1 cellular context compared by ENCODE assay signal in the genomic region with DNA sequence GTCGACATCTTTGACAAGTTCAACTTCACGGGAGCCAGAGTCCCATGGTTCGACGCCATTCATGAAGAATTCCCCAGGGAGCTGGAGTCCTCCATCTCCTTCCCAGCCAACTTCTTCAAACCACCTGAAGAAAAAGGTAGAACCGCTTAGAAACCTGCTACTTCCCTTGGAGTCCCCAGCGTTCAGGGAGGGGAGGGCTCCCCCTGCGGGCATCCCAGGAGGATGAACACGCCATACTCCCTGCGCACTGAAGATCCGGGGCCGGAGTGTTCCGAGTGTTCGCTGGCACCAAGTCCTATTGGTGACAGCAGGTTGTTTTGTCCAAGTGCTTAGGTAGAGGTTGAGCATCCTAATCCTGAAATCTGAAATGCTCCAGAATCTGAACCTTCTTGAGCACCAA.
TF ChIP-seq lines count a peak whose summit lies in the region.

No MANE protein-coding gene starts in this region.

TF ChIP-seq in K562, 482 proteins besides CTCF, POLR2A, EP300 and RAD21 (continued from another document):
- TF ChIP-seq, protein P1, sequence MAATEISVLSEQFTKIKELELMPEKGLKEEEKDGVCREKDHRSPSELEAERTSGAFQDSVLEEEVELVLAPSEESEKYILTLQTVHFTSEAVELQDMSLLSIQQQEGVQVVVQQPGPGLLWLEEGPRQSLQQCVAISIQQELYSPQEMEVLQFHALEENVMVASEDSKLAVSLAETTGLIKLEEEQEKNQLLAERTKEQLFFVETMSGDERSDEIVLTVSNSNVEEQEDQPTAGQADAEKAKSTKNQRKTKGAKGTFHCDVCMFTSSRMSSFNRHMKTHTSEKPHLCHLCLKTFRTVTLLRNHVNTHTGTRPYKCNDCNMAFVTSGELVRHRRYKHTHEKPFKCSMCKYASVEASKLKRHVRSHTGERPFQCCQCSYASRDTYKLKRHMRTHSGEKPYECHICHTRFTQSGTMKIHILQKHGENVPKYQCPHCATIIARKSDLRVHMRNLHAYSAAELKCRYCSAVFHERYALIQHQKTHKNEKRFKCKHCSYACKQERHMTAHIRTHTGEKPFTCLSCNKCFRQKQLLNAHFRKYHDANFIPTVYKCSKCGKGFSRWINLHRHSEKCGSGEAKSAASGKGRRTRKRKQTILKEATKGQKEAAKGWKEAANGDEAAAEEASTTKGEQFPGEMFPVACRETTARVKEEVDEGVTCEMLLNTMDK (IDR thresholded peaks at IDR 0.05; ENCODE audit: borderline replicate concordance, insufficient read depth, low read depth, low read length, poor library complexity, severe bottlenecking): peak; percentile 77
- TF ChIP-seq THRAP3 (IDR thresholded peaks at IDR 0.05; ENCODE audit: borderline replicate concordance): no peak
- no peak for TF ChIP-seq NUFIP1 (IDR thresholded peaks at IDR 0.05; ENCODE audit: partially characterized antibody)
- TF ChIP-seq MTA2 (IDR thresholded peaks at IDR 0.05; ENCODE audit: low read depth): no peak
- no peak for TF ChIP-seq ZNF77 (CRISPR knock-in tag; IDR thresholded peaks at IDR 0.05)
- TF ChIP-seq KHSRP (IDR thresholded peaks at IDR 0.05): no peak
- no peak for TF ChIP-seq RBM34 (IDR thresholded peaks at IDR 0.05; ENCODE audit: borderline replicate concordance, insufficient read depth, low read length)
- no peak for TF ChIP-seq SMARCA5 (IDR thresholded peaks at IDR 0.05)
- TF ChIP-seq, protein P2, sequence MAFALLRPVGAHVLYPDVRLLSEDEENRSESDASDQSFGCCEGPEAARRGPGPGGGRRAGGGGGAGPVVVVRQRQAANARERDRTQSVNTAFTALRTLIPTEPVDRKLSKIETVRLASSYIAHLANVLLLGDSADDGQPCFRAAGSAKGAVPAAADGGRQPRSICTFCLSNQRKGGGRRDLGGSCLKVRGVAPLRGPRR (CRISPR knock-in tag; IDR thresholded peaks at IDR 0.05): no peak
- no peak for TF ChIP-seq JUNB (CRISPR knock-in tag; conservative IDR thresholded peaks at IDR 0.05)
- no peak for TF ChIP-seq HDAC6 (IDR thresholded peaks at IDR 0.05; ENCODE audit: low read depth, low read length)
- TF ChIP-seq DDX20 (tag; IDR thresholded peaks at IDR 0.05; ENCODE audit: low read depth): no peak
- TF ChIP-seq ZNF431 (CRISPR knock-in tag; IDR thresholded peaks at IDR 0.05): no peak
- TF ChIP-seq KDM5B (IDR thresholded peaks at IDR 0.05; ENCODE audit: insufficient replicate concordance, low read depth, low read length): no peak
- TF ChIP-seq FOXJ2 (tag; IDR thresholded peaks at IDR 0.05): no peak
- TF ChIP-seq ZNF785 (CRISPR knock-in tag; IDR thresholded peaks at IDR 0.05): no peak
- peak; percentile 83 for TF ChIP-seq SMC3 (conservative IDR thresholded peaks at IDR 0.05; ENCODE audit: insufficient read depth, low read depth, low read length)
- TF ChIP-seq, protein P3, sequence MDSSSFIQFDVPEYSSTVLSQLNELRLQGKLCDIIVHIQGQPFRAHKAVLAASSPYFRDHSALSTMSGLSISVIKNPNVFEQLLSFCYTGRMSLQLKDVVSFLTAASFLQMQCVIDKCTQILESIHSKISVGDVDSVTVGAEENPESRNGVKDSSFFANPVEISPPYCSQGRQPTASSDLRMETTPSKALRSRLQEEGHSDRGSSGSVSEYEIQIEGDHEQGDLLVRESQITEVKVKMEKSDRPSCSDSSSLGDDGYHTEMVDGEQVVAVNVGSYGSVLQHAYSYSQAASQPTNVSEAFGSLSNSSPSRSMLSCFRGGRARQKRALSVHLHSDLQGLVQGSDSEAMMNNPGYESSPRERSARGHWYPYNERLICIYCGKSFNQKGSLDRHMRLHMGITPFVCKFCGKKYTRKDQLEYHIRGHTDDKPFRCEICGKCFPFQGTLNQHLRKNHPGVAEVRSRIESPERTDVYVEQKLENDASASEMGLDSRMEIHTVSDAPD (CRISPR knock-in tag; IDR thresholded peaks at IDR 0.05): no peak
- no peak for TF ChIP-seq POLR2B (IDR thresholded peaks at IDR 0.05; ENCODE audit: low read depth, partially characterized antibody)
- no peak for TF ChIP-seq PYGO2 (tag; IDR thresholded peaks at IDR 0.05)
- no peak for TF ChIP-seq BCOR (IDR thresholded peaks at IDR 0.05)
- no peak for TF ChIP-seq WHSC1 (IDR thresholded peaks at IDR 0.05; ENCODE audit: low read length)
- TF ChIP-seq ZNF282 (CRISPR knock-in tag; IDR thresholded peaks at IDR 0.05): no peak
- peak; percentile 78 to 80 for TF ChIP-seq NRF1 (conservative IDR thresholded peaks at IDR 0.05 in 1 of 2, IDR thresholded peaks at IDR 0.05 in 1 of 2)
- TF ChIP-seq, protein P4, sequence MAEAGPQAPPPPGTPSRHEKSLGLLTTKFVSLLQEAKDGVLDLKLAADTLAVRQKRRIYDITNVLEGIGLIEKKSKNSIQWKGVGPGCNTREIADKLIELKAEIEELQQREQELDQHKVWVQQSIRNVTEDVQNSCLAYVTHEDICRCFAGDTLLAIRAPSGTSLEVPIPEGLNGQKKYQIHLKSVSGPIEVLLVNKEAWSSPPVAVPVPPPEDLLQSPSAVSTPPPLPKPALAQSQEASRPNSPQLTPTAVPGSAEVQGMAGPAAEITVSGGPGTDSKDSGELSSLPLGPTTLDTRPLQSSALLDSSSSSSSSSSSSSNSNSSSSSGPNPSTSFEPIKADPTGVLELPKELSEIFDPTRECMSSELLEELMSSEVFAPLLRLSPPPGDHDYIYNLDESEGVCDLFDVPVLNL (CRISPR knock-in tag; IDR thresholded peaks at IDR 0.05; ENCODE audit: low read depth): 0 out of 2 replicates have a peak, but pooled peaks have one; percentile 26
- 0 out of 2 replicates have a peak, but pooled peaks have one; percentile 16 for TF ChIP-seq ETV5 (CRISPR knock-in tag; IDR thresholded peaks at IDR 0.05; ENCODE audit: low read depth)
- TF ChIP-seq ZNF384 (IDR thresholded peaks at IDR 0.05; ENCODE audit: low read depth, low read length): no peak
- TF ChIP-seq PHF21A (IDR thresholded peaks at IDR 0.05; ENCODE audit: borderline replicate concordance, low read depth): no peak
- no peak for TF ChIP-seq ZZZ3 (IDR thresholded peaks at IDR 0.05)
- TF ChIP-seq, protein P5, sequence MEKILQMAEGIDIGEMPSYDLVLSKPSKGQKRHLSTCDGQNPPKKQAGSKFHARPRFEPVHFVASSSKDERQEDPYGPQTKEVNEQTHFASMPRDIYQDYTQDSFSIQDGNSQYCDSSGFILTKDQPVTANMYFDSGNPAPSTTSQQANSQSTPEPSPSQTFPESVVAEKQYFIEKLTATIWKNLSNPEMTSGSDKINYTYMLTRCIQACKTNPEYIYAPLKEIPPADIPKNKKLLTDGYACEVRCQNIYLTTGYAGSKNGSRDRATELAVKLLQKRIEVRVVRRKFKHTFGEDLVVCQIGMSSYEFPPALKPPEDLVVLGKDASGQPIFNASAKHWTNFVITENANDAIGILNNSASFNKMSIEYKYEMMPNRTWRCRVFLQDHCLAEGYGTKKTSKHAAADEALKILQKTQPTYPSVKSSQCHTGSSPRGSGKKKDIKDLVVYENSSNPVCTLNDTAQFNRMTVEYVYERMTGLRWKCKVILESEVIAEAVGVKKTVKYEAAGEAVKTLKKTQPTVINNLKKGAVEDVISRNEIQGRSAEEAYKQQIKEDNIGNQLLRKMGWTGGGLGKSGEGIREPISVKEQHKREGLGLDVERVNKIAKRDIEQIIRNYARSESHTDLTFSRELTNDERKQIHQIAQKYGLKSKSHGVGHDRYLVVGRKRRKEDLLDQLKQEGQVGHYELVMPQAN (IDR thresholded peaks at IDR 0.05; ENCODE audit: borderline replicate concordance): no peak
- TF ChIP-seq DNMT1 (IDR thresholded peaks at IDR 0.05): no peak
- TF ChIP-seq DPF2 (IDR thresholded peaks at IDR 0.05): no peak
- TF ChIP-seq, protein P6, sequence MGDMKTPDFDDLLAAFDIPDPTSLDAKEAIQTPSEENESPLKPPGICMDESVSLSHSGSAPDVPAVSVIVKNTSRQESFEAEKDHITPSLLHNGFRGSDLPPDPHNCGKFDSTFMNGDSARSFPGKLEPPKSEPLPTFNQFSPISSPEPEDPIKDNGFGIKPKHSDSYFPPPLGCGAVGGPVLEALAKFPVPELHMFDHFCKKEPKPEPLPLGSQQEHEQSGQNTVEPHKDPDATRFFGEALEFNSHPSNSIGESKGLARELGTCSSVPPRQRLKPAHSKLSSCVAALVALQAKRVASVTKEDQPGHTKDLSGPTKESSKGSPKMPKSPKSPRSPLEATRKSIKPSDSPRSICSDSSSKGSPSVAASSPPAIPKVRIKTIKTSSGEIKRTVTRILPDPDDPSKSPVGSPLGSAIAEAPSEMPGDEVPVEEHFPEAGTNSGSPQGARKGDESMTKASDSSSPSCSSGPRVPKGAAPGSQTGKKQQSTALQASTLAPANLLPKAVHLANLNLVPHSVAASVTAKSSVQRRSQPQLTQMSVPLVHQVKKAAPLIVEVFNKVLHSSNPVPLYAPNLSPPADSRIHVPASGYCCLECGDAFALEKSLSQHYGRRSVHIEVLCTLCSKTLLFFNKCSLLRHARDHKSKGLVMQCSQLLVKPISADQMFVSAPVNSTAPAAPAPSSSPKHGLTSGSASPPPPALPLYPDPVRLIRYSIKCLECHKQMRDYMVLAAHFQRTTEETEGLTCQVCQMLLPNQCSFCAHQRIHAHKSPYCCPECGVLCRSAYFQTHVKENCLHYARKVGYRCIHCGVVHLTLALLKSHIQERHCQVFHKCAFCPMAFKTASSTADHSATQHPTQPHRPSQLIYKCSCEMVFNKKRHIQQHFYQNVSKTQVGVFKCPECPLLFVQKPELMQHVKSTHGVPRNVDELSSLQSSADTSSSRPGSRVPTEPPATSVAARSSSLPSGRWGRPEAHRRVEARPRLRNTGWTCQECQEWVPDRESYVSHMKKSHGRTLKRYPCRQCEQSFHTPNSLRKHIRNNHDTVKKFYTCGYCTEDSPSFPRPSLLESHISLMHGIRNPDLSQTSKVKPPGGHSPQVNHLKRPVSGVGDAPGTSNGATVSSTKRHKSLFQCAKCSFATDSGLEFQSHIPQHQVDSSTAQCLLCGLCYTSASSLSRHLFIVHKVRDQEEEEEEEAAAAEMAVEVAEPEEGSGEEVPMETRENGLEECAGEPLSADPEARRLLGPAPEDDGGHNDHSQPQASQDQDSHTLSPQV (IDR thresholded peaks at IDR 0.05): no peak
- no peak for TF ChIP-seq ZNF75A (CRISPR knock-in tag; IDR thresholded peaks at IDR 0.05)
TF ChIP-seq in K562: peak in this region for 23.
